In genomic region chr19:55578031-55578760, GRCh38 we compare ENCODE assay signal across 34 cellular contexts. TPM values are rescaled to one million over a fixed set of nuclear protein-coding genes. Genes with fewer than 3 reads are reported as not detected.
"Had no signal": no experiment of that assay in that cellular context is flagged by ENCODE, and none has a peak within 500 bp of the region (broad histone marks: within the 10 kb centered on the region; RNA-seq: fewer than 3 reads in every experiment).

No MANE protein-coding gene starts in this region.

- DNase-seq: activated B cell treated with CpG ODN at 0.5 μM for 24 hours; activated CD4-positive, alpha-beta T cell treated with anti-CD3 and anti-CD28 coated beads for 48 hours; activated CD4-positive, alpha-beta T cell treated with anti-CD3 and anti-CD28 coated beads, Interleukin-2, amount 50 U/mL, for 1 hour; activated CD4-positive, alpha-beta T cell treated with anti-CD3 and anti-CD28 coated beads, Interleukin-2, amount 50 U/mL, for 48 hours; activated CD8-positive, alpha-beta memory T cell treated with anti-CD3 and anti-CD28 coated beads for 24 hours; activated CD8-positive, alpha-beta T cell treated with anti-CD3 and anti-CD28 coated beads for 36 hours; activated effector memory CD4-positive, alpha-beta T cell treated with Interleukin-2 at 50 U/mL for 16 hours; activated naive CD4-positive, alpha-beta T cell treated with anti-CD3 and anti-CD28 coated beads for 36 hours; activated naive CD8-positive, alpha-beta T cell treated with anti-CD3 and anti-CD28 coated beads for 36 hours; activated naive CD8-positive, alpha-beta T cell treated with anti-CD3 and anti-CD28 coated beads, Interleukin-2, amount 50 U/mL, for 24 hours; activated T-cell treated with anti-CD3 and anti-CD28 coated beads, Interleukin-2, amount 50 U/mL, for 4 hours; adrenal gland; amygdala; aorta; body of pancreas; caudate nucleus; cortex of kidney; dermis blood vessel endothelial cell; effector CD4-positive, alpha-beta T cell; effector memory CD8-positive, alpha-beta T cell; erythroblast; foreskin keratinocyte; gastrocnemius medialis; T-helper 1 cell; T-helper 17 cell; T1000; WERI-Rb-1 had no signal

- H3K27ac Mint-ChIP-seq: activated B cell treated with CpG ODN at 0.5 μM for 24 hours; activated CD8-positive, alpha-beta T cell treated with anti-CD3 and anti-CD28 coated beads for 36 hours; activated naive CD4-positive, alpha-beta T cell treated with anti-CD3 and anti-CD28 coated beads for 36 hours; activated naive CD4-positive, alpha-beta T cell treated with anti-CD3 and anti-CD28 coated beads, Interleukin-2, amount 50 U/mL, for 24 hours; activated naive CD8-positive, alpha-beta T cell treated with anti-CD3 and anti-CD28 coated beads, Interleukin-2, amount 50 U/mL, for 24 hours; activated T-helper 17 cell treated with anti-CD3 and anti-CD28 coated beads, Interleukin-2, amount 50 U/mL, for 72 hours; effector memory CD8-positive, alpha-beta T cell; T-helper 17 cell; T-helper 2 cell treated with Interferon-gamma antibody and Interleukin-4, amounts not matched to agents 5 μg/mL and 100 μg/mL, for 36 hours had no signal

- H3K9me3 ChIP-seq: adrenal gland, body of pancreas, esophagus muscularis mucosa, gastrocnemius medialis had no signal

- ATAC-seq: activated CD4-positive, CD25-positive, alpha-beta regulatory T cell treated with anti-CD3 and anti-CD28 coated beads, Interleukin-2, amount 50 U/mL, for 24 hours; activated CD8-positive, alpha-beta T cell treated with anti-CD3 and anti-CD28 coated beads for 36 hours; activated naive CD8-positive, alpha-beta T cell treated with anti-CD3 and anti-CD28 coated beads, Interleukin-2, amount 50 U/mL, for 24 hours; activated T-cell treated with anti-CD3 and anti-CD28 coated beads, Interleukin-2, amount 50 U/mL, for 4 hours; activated T-helper 17 cell treated with anti-CD3 and anti-CD28 coated beads, Interleukin-2, amount 50 U/mL, for 72 hours; body of pancreas; effector memory CD8-positive, alpha-beta T cell; foreskin keratinocyte; gastrocnemius medialis; T-helper 17 cell had no signal

- H3K27ac ChIP-seq: adrenal gland, body of pancreas, foreskin keratinocyte, WERI-Rb-1 had no signal

- H3K27me3 Mint-ChIP-seq: activated B cell treated with CpG ODN at 0.5 μM for 24 hours; activated CD8-positive, alpha-beta T cell treated with anti-CD3 and anti-CD28 coated beads for 36 hours; activated naive CD4-positive, alpha-beta T cell treated with anti-CD3 and anti-CD28 coated beads, Interleukin-2, amount 50 U/mL, for 24 hours; activated naive CD8-positive, alpha-beta T cell treated with anti-CD3 and anti-CD28 coated beads for 36 hours; activated naive CD8-positive, alpha-beta T cell treated with anti-CD3 and anti-CD28 coated beads, Interleukin-2, amount 50 U/mL, for 24 hours; activated T-helper 17 cell treated with anti-CD3 and anti-CD28 coated beads, Interleukin-2, amount 50 U/mL, for 72 hours; effector memory CD8-positive, alpha-beta T cell; T-helper 17 cell had no signal

- H3K4me3 ChIP-seq: adrenal gland, body of pancreas, esophagus muscularis mucosa, gastrocnemius medialis had no signal

- FAIRE-seq: colon had no signal

- H3K9me3 Mint-ChIP-seq: activated B cell treated with CpG ODN at 0.5 μM for 24 hours; activated naive CD4-positive, alpha-beta T cell treated with anti-CD3 and anti-CD28 coated beads, Interleukin-2, amount 50 U/mL, for 24 hours; activated naive CD8-positive, alpha-beta T cell treated with anti-CD3 and anti-CD28 coated beads for 36 hours; activated naive CD8-positive, alpha-beta T cell treated with anti-CD3 and anti-CD28 coated beads, Interleukin-2, amount 50 U/mL, for 24 hours; activated T-cell treated with anti-CD3 and anti-CD28 coated beads, Interleukin-2, amount 50 U/mL, for 4 hours; activated T-helper 17 cell treated with anti-CD3 and anti-CD28 coated beads, Interleukin-2, amount 50 U/mL, for 72 hours; T-helper 2 cell treated with Interferon-gamma antibody and Interleukin-4, amounts not matched to agents 5 μg/mL and 100 μg/mL, for 36 hours had no signal

- H3K4me3 Mint-ChIP-seq: activated B cell treated with CpG ODN at 0.5 μM for 24 hours; activated CD8-positive, alpha-beta T cell treated with anti-CD3 and anti-CD28 coated beads for 36 hours; activated naive CD4-positive, alpha-beta T cell treated with anti-CD3 and anti-CD28 coated beads for 36 hours; activated naive CD4-positive, alpha-beta T cell treated with anti-CD3 and anti-CD28 coated beads, Interleukin-2, amount 50 U/mL, for 24 hours; activated naive CD8-positive, alpha-beta T cell treated with anti-CD3 and anti-CD28 coated beads for 36 hours; activated naive CD8-positive, alpha-beta T cell treated with anti-CD3 and anti-CD28 coated beads, Interleukin-2, amount 50 U/mL, for 24 hours; activated T-cell treated with anti-CD3 and anti-CD28 coated beads, Interleukin-2, amount 50 U/mL, for 4 hours; activated T-helper 17 cell treated with anti-CD3 and anti-CD28 coated beads, Interleukin-2, amount 50 U/mL, for 72 hours; effector memory CD8-positive, alpha-beta T cell; T-helper 17 cell; T-helper 2 cell treated with Interferon-gamma antibody and Interleukin-4, amounts not matched to agents 5 μg/mL and 100 μg/mL, for 36 hours had no signal

RNA-seq across cellular contexts. Expression of gene SBK3, which starts 32.9 kb away (rescaled TPM):
- total RNA-seq: activated B cell treated with CpG ODN at 0.5 μM for 24 hours; activated CD8-positive, alpha-beta T cell treated with anti-CD3 and anti-CD28 coated beads for 36 hours; activated naive CD4-positive, alpha-beta T cell treated with anti-CD3 and anti-CD28 coated beads for 36 hours; activated naive CD8-positive, alpha-beta T cell treated with anti-CD3 and anti-CD28 coated beads for 36 hours; activated T-cell treated with anti-CD3 and anti-CD28 coated beads, Interleukin-2, amount 50 U/mL, for 4 hours; activated T-helper 17 cell treated with anti-CD3 and anti-CD28 coated beads, Interleukin-2, amount 50 U/mL, for 72 hours; body of pancreas; chondrocyte; foreskin keratinocyte; T-helper 17 cell had no signal
- polyA plus RNA-seq: aorta, foreskin keratinocyte had no signal
